8 cellular contexts compared by ENCODE assay signal in the genomic region with DNA sequence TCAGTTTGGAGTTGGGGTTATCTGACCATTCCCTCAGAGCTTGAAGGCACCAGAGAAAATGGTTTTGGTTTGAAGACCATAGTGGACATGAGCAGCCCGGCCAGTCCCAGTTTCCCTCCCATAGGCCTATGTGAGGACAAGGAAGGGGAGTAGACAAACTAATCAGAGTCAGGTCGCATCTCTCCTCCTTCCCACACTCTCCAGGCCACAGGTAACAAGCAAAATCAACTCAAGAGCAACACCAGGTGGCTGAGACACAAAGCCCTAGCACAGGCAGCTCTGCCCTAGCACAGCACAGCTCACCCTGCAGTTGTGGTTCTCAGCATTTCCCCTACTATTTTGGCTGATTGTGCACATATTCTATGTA. TPM values are rescaled to one million over a fixed set of nuclear protein-coding genes. Genes with fewer than 3 reads are reported as not detected.
DNase-seq lines count a peak whose midpoint lies in the region; ATAC-seq, FAIRE-seq and TF ChIP-seq lines count a peak whose summit lies in the region.

No MANE protein-coding gene starts in this region.

- peaks cover 64% of the 10 kb centered on the region for H3K36me3 ChIP-seq in suprapubic skin

- H3K9me3 ChIP-seq in mononuclear cell (ENCODE audit: low read depth, low read length) (no peaks in the 10 kb centered on the region), suprapubic skin (no peaks in the 10 kb centered on the region)

- peak; percentile 52 for DNase-seq in activated CD4-positive, alpha-beta T cell treated with anti-CD3 and anti-CD28 coated beads for 1 hour
- DNase-seq in cerebellum (ENCODE audit: low spot score): no peak
- DNase-seq in D721Med (ENCODE audit: insufficient read length, low spot score): no peak
- DNase-seq in suprapubic skin (ENCODE audit: low spot score in 2 of 2): no peak
- no peak for DNase-seq in AG08396 (ENCODE audit: low spot score)

- H3K27me3 ChIP-seq in mononuclear cell (ENCODE audit: insufficient read depth, low read length) (no peaks in the 10 kb centered on the region), suprapubic skin (no peaks in the 10 kb centered on the region)

- 33% methylated on average over 2 of the region's 2 CpGs for WGBS in suprapubic skin

- TF ChIP-seq POLR2A in suprapubic skin (IDR thresholded peaks at IDR 0.05): no peak

- H3K4me3 ChIP-seq in mononuclear cell (ENCODE audit: low read length) (peak overlapping the region; percentile 27), suprapubic skin (no peak overlapping the region)

- ATAC-seq in GM19023 (IDR thresholded peaks at IDR 0.05; ENCODE audit: unreplicated experiment) (peak; percentile 59), HG03039 (IDR thresholded peaks at IDR 0.05; ENCODE audit: unreplicated experiment) (peak; percentile 29)

- TF ChIP-seq CTCF in D721Med (IDR thresholded peaks at IDR 0.05; ENCODE audit: insufficient read depth, missing control alignments) (no peak), suprapubic skin (IDR thresholded peaks at IDR 0.05) (no peak)

- TF ChIP-seq EP300 in suprapubic skin (IDR thresholded peaks at IDR 0.05): no peak

- H3K4me1 ChIP-seq in mononuclear cell (ENCODE audit: insufficient read depth, low read length) (peaks cover 87% of the 10 kb centered on the region), suprapubic skin (no peaks in the 10 kb centered on the region)

- FAIRE-seq in D721Med (lab: Jason Lieb, UNC): no peak

- H3K27ac ChIP-seq in suprapubic skin: no peak overlapping the region

RNA-seq across cellular contexts. Expression of gene SUPT4H1, which starts 7.2 kb away (rescaled TPM):
- total RNA-seq in mononuclear cell (65.3 TPM), cerebellum (26.7 TPM), suprapubic skin (10 to 100 TPM; 33.8 to 48.3 (median 40.3) TPM)

RNA-seq across cellular contexts. Expression of gene TSPOAP1, which starts 16.2 kb away (rescaled TPM):
- total RNA-seq in mononuclear cell (22.4 TPM), cerebellum (54.2 TPM), suprapubic skin (10 to 100 TPM in 2 of 4 donors, 1 to 10 TPM in 2; 6.8 to 26.9 (median 12.4) TPM)
